In the genomic region with DNA sequence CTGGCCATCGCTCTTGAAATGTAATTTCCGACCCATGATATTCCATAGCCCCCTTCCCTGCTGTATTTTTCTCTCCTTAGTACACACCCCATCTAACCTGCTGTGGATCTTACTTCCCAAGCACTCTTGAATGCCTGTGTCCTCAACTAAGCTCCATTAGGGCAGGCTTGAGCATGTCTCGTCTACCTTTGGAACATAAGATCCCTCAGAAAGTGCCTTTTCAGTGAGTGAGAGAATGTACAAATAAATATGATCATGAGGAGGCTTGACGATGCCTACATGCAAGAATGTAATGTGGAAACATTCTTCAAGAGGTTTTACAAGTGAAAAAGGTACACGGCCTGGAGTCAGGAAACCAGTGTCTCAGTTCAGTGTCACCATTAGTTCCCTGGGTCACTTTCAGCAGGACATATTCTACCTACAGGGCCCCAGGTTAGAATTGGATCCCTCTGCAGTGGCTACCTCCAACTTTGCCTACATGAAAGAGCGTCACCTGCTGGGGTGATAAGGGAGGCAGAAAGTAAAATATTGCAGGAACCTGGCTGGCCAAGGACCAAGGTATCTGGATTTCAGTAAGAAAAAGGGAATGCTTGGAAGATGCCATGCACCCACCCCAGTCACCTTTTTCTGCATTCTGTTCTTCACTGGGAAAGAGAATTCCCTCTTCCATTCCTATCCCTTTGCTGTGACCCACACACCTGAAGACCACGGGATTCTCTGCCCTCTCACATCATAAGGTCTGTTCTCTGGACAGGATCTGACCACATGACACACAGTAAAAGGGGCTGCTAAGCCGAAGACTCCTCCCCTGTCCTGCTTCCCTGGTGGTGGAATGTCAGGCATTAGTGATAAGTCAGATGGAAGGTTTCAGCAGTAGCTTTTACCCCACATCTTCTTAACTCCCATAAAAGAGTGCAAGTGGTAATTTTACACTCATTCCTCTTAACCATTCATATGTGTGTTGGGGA, we compare ENCODE assay signal across 12 cellular contexts. TPM values are rescaled to one million over a fixed set of nuclear protein-coding genes. Genes with fewer than 3 reads are reported as not detected.
DNase-seq lines count a peak whose midpoint lies in the region; ATAC-seq and TF ChIP-seq lines count a peak whose summit lies in the region.
"Had no signal": no experiment of that assay in that cellular context is flagged by ENCODE, and none has a peak within 500 bp of the region (broad histone marks: within the 10 kb centered on the region; RNA-seq: fewer than 3 reads in every experiment).

No MANE protein-coding gene starts in this region.

- H3K9ac ChIP-seq in SK-N-SH: no peak overlapping the region

- POLR2A ChIA-PET in activated CD4-positive, alpha-beta memory T cell treated with anti-CD3 and anti-CD28 coated beads for 36 hours (lab: Charles Lee): no interaction called here
- POLR2A ChIA-PET in activated CD4-positive, alpha-beta memory T cell treated with anti-CD3 and anti-CD28 coated beads, Interleukin-2, amount 10 ng/mL, durations not matched to agents 7 days and 5 days (lab: Charles Lee): no interaction called here
- POLR2A ChIA-PET in SK-N-SH (lab: Yijun Ruan, JAX): no interaction called here

- H3K27me3 ChIP-seq in SK-N-SH (ENCODE audit: insufficient read depth) (no peaks in the 10 kb centered on the region), foreskin keratinocyte (no peaks in the 10 kb centered on the region), upper lobe of right lung (no peaks in the 10 kb centered on the region)

- peak; percentile 58 for TF ChIP-seq CTCF in SK-N-SH (IDR thresholded peaks at IDR 0.05)
- TF ChIP-seq CTCF in foreskin keratinocyte (conservative IDR thresholded peaks at IDR 0.05): peak; percentile 65
- TF ChIP-seq CTCF in upper lobe of right lung (IDR thresholded peaks at IDR 0.05): peak; percentile 38

- no peaks in the 10 kb centered on the region for H3K4me1 ChIP-seq in SK-N-SH (ENCODE audit: control insufficient read depth in 1 of 2, insufficient read depth in 2 of 2, low read depth in 1 of 2, low read length in 1 of 2)
- H3K4me1 ChIP-seq in foreskin keratinocyte: no peaks in the 10 kb centered on the region
- H3K4me1 ChIP-seq in upper lobe of right lung: no peaks in the 10 kb centered on the region

- 17% methylated on average over 8 of the region's 8 CpGs for WGBS in SK-N-SH (ENCODE audit: low lambda C conversion rate)

- H3K36me3 ChIP-seq in SK-N-SH (replicated peaks in 1 of 2; ENCODE audit: control insufficient read depth in 1 of 2, insufficient read depth in 2 of 2, low read length in 1 of 2) (no peaks in the 10 kb centered on the region), upper lobe of right lung (no peaks in the 10 kb centered on the region)

- H3K27ac ChIP-seq in SK-N-SH (ENCODE audit: low read depth in 2 of 2, low read length in 1 of 2): no peak overlapping the region
- no peak overlapping the region for H3K27ac ChIP-seq in foreskin keratinocyte
- no peak overlapping the region for H3K27ac ChIP-seq in upper lobe of right lung

- H3K9me3 ChIP-seq in SK-N-SH (no peaks in the 10 kb centered on the region), upper lobe of right lung (no peaks in the 10 kb centered on the region)

- peak; percentile 43 for TF ChIP-seq RAD21 in SK-N-SH (IDR thresholded peaks at IDR 0.05; ENCODE audit: low read length)

- no peaks in the 10 kb centered on the region for H3K79me2 ChIP-seq in SK-N-SH (ENCODE audit: insufficient read depth)

- H3K27me3 Mint-ChIP-seq in activated CD4-positive, alpha-beta memory T cell treated with anti-CD3 and anti-CD28 coated beads for 36 hours: peaks cover 7% of the 10 kb centered on the region
- H3K27me3 Mint-ChIP-seq in activated CD4-positive, alpha-beta memory T cell treated with anti-CD3 and anti-CD28 coated beads, Interleukin-2, amount 10 ng/mL, durations not matched to agents 7 days and 5 days: peaks cover 7% of the 10 kb centered on the region

- H3K9me3 Mint-ChIP-seq in activated CD4-positive, alpha-beta memory T cell treated with anti-CD3 and anti-CD28 coated beads for 36 hours: peaks cover 12% of the 10 kb centered on the region
- peaks cover under 1% of the 10 kb centered on the region for H3K9me3 Mint-ChIP-seq in activated CD4-positive, alpha-beta memory T cell treated with anti-CD3 and anti-CD28 coated beads, Interleukin-2, amount 10 ng/mL, durations not matched to agents 7 days and 5 days

- ATAC-seq in foreskin keratinocyte: peak; percentile 41
- peak; percentile 87 for ATAC-seq in upper lobe of right lung
- no peak for ATAC-seq in HG02852 (IDR thresholded peaks at IDR 0.05; ENCODE audit: unreplicated experiment)

- no peak overlapping the region for H3K4me2 ChIP-seq in SK-N-SH

- no peak overlapping the region for H3K4me3 ChIP-seq in SK-N-SH (ENCODE audit: low read depth in 2 of 2, low read length in 1 of 2)
- no peak overlapping the region for H3K4me3 ChIP-seq in upper lobe of right lung

- peaks cover 2% of the 10 kb centered on the region for H3K36me3 Mint-ChIP-seq in activated CD4-positive, alpha-beta memory T cell treated with anti-CD3 and anti-CD28 coated beads for 36 hours
- no peaks in the 10 kb centered on the region for H3K36me3 Mint-ChIP-seq in activated CD4-positive, alpha-beta memory T cell treated with anti-CD3 and anti-CD28 coated beads, Interleukin-2, amount 10 ng/mL, durations not matched to agents 7 days and 5 days (ENCODE audit: low read depth)

- no peak overlapping the region for H3K27ac Mint-ChIP-seq in activated CD4-positive, alpha-beta memory T cell treated with anti-CD3 and anti-CD28 coated beads for 36 hours
- H3K27ac Mint-ChIP-seq in activated CD4-positive, alpha-beta memory T cell treated with anti-CD3 and anti-CD28 coated beads, Interleukin-2, amount 10 ng/mL, durations not matched to agents 7 days and 5 days: no peak overlapping the region

- no peak overlapping the region for H2AFZ ChIP-seq in SK-N-SH (ENCODE audit: low read depth)

- H3F3A ChIP-seq in SK-N-SH (replicated peaks; ENCODE audit: insufficient read depth): no peaks in the 10 kb centered on the region

- no peaks in the 10 kb centered on the region for H3K9me2 ChIP-seq in SK-N-SH

- peak; percentile 25 for DNase-seq in activated CD4-positive, alpha-beta memory T cell treated with anti-CD3 and anti-CD28 coated beads for 36 hours
- DNase-seq in activated CD4-positive, alpha-beta memory T cell treated with anti-CD3 and anti-CD28 coated beads, Interleukin-2, amount 10 ng/mL, durations not matched to agents 7 days and 5 days: no peak
- no peak for DNase-seq in SK-N-SH
- peak; percentile 62 to 67 for DNase-seq in foreskin keratinocyte
- no peak for DNase-seq in upper lobe of right lung
- DNase-seq in DMS153 treated with DMSO at 0.1 percent for 48 hours (lab: John Stamatoyannopoulos, UW; ENCODE audit: unreplicated experiment): no peak
- DNase-seq in HuH-7.5 (ENCODE audit: low spot score): no peak
- DNase-seq: activated CD4-positive, CD25-positive, alpha-beta regulatory T cell; activated naive CD4-positive, alpha-beta T cell treated with anti-CD3 and anti-CD28 coated beads, Interleukin-2, amount 50 U/mL, for 16 hours; NCI-H1092 treated with DMSO at 0.1 percent for 48 hours had no signal

- intact Hi-C loops in activated CD4-positive, alpha-beta memory T cell treated with anti-CD3 and anti-CD28 coated beads for 36 hours (cut with micrococcal nuclease): loop anchor here (2.0 kb wide), 1 partner anchor 58 kb away; no protein-coding TSS in a partner anchor
- intact Hi-C loops in upper lobe of right lung (cut with DNase I): no loop called here

- H3K4me1 Mint-ChIP-seq in activated CD4-positive, alpha-beta memory T cell treated with anti-CD3 and anti-CD28 coated beads for 36 hours (ENCODE audit: low read depth): no peaks in the 10 kb centered on the region
- H3K4me1 Mint-ChIP-seq in activated CD4-positive, alpha-beta memory T cell treated with anti-CD3 and anti-CD28 coated beads, Interleukin-2, amount 10 ng/mL, durations not matched to agents 7 days and 5 days: no peaks in the 10 kb centered on the region

- H3K4me3 Mint-ChIP-seq in activated CD4-positive, alpha-beta memory T cell treated with anti-CD3 and anti-CD28 coated beads for 36 hours: no peak overlapping the region
- no peak overlapping the region for H3K4me3 Mint-ChIP-seq in activated CD4-positive, alpha-beta memory T cell treated with anti-CD3 and anti-CD28 coated beads, Interleukin-2, amount 10 ng/mL, durations not matched to agents 7 days and 5 days

- no peaks in the 10 kb centered on the region for H4K20me1 ChIP-seq in SK-N-SH (ENCODE audit: insufficient read depth)

- TF ChIP-seq EP300 in SK-N-SH (IDR thresholded peaks at IDR 0.05; ENCODE audit: borderline replicate concordance in 1 of 2, low read depth in 1 of 2, low read length in 1 of 2): no peak

- CTCF ChIA-PET in activated CD4-positive, alpha-beta memory T cell treated with anti-CD3 and anti-CD28 coated beads for 36 hours (lab: Charles Lee): interaction anchor here (0.9 to 2.0 kb wide), 4 partner anchors 10 to 73 kb away, joined by 3 to 6 read pairs (median 4); no protein-coding TSS in a partner anchor
- CTCF ChIA-PET in activated CD4-positive, alpha-beta memory T cell treated with anti-CD3 and anti-CD28 coated beads, Interleukin-2, amount 10 ng/mL, durations not matched to agents 7 days and 5 days (lab: Charles Lee): interaction anchor here (1.4 kb wide), 1 partner anchor 21 kb away, joined by 3 read pairs; no protein-coding TSS in a partner anchor
- CTCF ChIA-PET in SK-N-SH (lab: Yijun Ruan, JAX): interaction anchor here (0.6 to 3.7 kb wide), 3 partner anchors 10 to 73 kb away, joined by 3 to 18 read pairs (median 10); no protein-coding TSS in a partner anchor

RNA-seq across cellular contexts. Expression of gene SERPINA1, which starts 24.6 kb away (rescaled TPM):
- total RNA-seq in activated CD4-positive, alpha-beta memory T cell treated with anti-CD3 and anti-CD28 coated beads for 36 hours: 10 to 100 TPM; 22.1 to 24.5 TPM
- total RNA-seq in activated CD4-positive, alpha-beta memory T cell treated with anti-CD3 and anti-CD28 coated beads, Interleukin-2, amount 10 ng/mL, durations not matched to agents 7 days and 5 days: under 1 TPM; 0.43 to 0.53 TPM
- 10.5 and 11.3 TPM in 2 replicates for polyA plus RNA-seq in SK-N-SH (2012; rRNA removed)
- 9.8 and 10.6 TPM in 2 replicates for polyA plus RNA-seq in SK-N-SH (2012; cell fraction: cytosol; rRNA removed)
- 4.5 and 6.2 TPM in 2 replicates for polyA plus RNA-seq in SK-N-SH (2012; cell fraction: nucleus; rRNA removed)
- total RNA-seq in foreskin keratinocyte: 0.14 and 0.20 TPM in 2 replicates
- polyA plus RNA-seq in foreskin keratinocyte: 0.12 and 0.39 TPM in 2 replicates
- total RNA-seq in upper lobe of right lung: 1,017 TPM

RNA-seq across cellular contexts. Expression of gene SERPINA11, which starts 39.6 kb away (rescaled TPM):
- total RNA-seq in activated CD4-positive, alpha-beta memory T cell treated with anti-CD3 and anti-CD28 coated beads for 36 hours: not detected
- not detected for total RNA-seq in activated CD4-positive, alpha-beta memory T cell treated with anti-CD3 and anti-CD28 coated beads, Interleukin-2, amount 10 ng/mL, durations not matched to agents 7 days and 5 days
- polyA plus RNA-seq in SK-N-SH (2012; rRNA removed) (not detected in 2 replicates), foreskin keratinocyte (not detected in 2 replicates)
- not detected in 2 replicates for polyA plus RNA-seq in SK-N-SH (2012; cell fraction: cytosol; rRNA removed)
- polyA plus RNA-seq in SK-N-SH (2012; cell fraction: nucleus; rRNA removed): not detected in 2 replicates
- total RNA-seq in foreskin keratinocyte (not detected in 2 replicates), upper lobe of right lung (not detected)
- total RNA-seq: urinary bladder had no signal

RNA-seq across cellular contexts. Expression of gene SERPINA2, which starts 46.5 kb away (rescaled TPM):
- total RNA-seq in activated CD4-positive, alpha-beta memory T cell treated with anti-CD3 and anti-CD28 coated beads for 36 hours: not detected
- not detected for total RNA-seq in activated CD4-positive, alpha-beta memory T cell treated with anti-CD3 and anti-CD28 coated beads, Interleukin-2, amount 10 ng/mL, durations not matched to agents 7 days and 5 days
- polyA plus RNA-seq in SK-N-SH (2012; rRNA removed): not detected in 2 replicates
- polyA plus RNA-seq in SK-N-SH (2012; cell fraction: cytosol; rRNA removed): not detected in 2 replicates
- not detected in 2 replicates for polyA plus RNA-seq in SK-N-SH (2012; cell fraction: nucleus; rRNA removed)
- not detected in 2 replicates for total RNA-seq in foreskin keratinocyte
- polyA plus RNA-seq in foreskin keratinocyte: not detected in 2 replicates
- total RNA-seq in upper lobe of right lung: not detected
- total RNA-seq: urinary bladder had no signal
- polyA plus RNA-seq: urinary bladder had no signal

Comparison
In these comparisons a context has a peak if more than half of its experiments do, and no peak if none do; other contexts are left out.
1. DNase-seq: peak in activated CD4-positive, alpha-beta memory T cell treated with anti-CD3 and anti-CD28 coated beads for 36 hours (single experiment) and foreskin keratinocyte (2 of 2); none in activated CD4-positive, alpha-beta memory T cell treated with anti-CD3 and anti-CD28 coated beads, Interleukin-2, amount 10 ng/mL, durations not matched to agents 7 days and 5 days (single experiment), SK-N-SH (single experiment), upper lobe of right lung (single experiment), DMS153 treated with DMSO at 0.1 percent for 48 hours (single experiment) and HuH-7.5 (single experiment).
2. RNA of gene SERPINA1, which starts 24.6 kb away (total RNA-seq): 1,017 TPM in upper lobe of right lung (single experiment); 22.1 to 24.5 TPM in activated CD4-positive, alpha-beta memory T cell treated with anti-CD3 and anti-CD28 coated beads for 36 hours, 0.43 to 0.53 TPM in activated CD4-positive, alpha-beta memory T cell treated with anti-CD3 and anti-CD28 coated beads, Interleukin-2, amount 10 ng/mL, durations not matched to agents 7 days and 5 days and 0.14 to 0.20 TPM in foreskin keratinocyte; every median in the first group is over 10 times any median in the second.
3. Peak in every context shown above with its lines, with median percentiles within 50 percentile points of each other: CTCF ChIP-seq.